In genomic region chr2:190511104-190511503, GRCh38 we compare ENCODE assay signal across 9 cellular contexts.
DNase-seq lines count a peak whose midpoint lies in the region; ATAC-seq, FAIRE-seq and TF ChIP-seq lines count a peak whose summit lies in the region.
"Had no signal": no experiment of that assay in that cellular context is flagged by ENCODE, and none has a peak within 500 bp of the region (broad histone marks: within the 10 kb centered on the region; RNA-seq: fewer than 3 reads in every experiment).

No MANE protein-coding gene starts in this region.

- no peak for ATAC-seq in HG02623 (IDR thresholded peaks at IDR 0.05; ENCODE audit: unreplicated experiment)
- ATAC-seq: activated naive CD4-positive, alpha-beta T cell treated with anti-CD3 and anti-CD28 coated beads, Interleukin-2, amount 50 U/mL, for 72 hours had no signal

- TF ChIP-seq CTCF in AG09309 (IDR thresholded peaks at IDR 0.05; ENCODE audit: control insufficient read depth, insufficient read depth, low read depth, low read length, missing control alignments) (peak; percentile 49), HFF-Myc (IDR thresholded peaks at IDR 0.05; ENCODE audit: low read depth, low read length, missing control alignments) (peak; percentile 33), VCaP (conservative IDR thresholded peaks at IDR 0.05) (peak; percentile 72)

- peak; percentile 85 for FAIRE-seq in islet of Langerhans (lab: Jason Lieb, UNC)

- H3K4me3 ChIP-seq in AG09309 (ENCODE audit: control insufficient read depth, low read depth, low read length) (no peak overlapping the region), HFF-Myc (replicated peaks; ENCODE audit: low read depth, low read length) (no peak overlapping the region)

- H3K27ac ChIP-seq in VCaP, result peak overlapping the region; percentile 88

- DNase-seq in AG09309 (ENCODE audit: low read depth), result no peak
- DNase-seq in HFF-Myc (ENCODE audit: extremely low read depth, low read depth), result no peak
- DNase-seq in OCI-M2 (lab: John Stamatoyannopoulos, UW; ENCODE audit: unreplicated experiment), result no peak
- DNase-seq in UCSD-AML1 (lab: John Stamatoyannopoulos, UW; ENCODE audit: unreplicated experiment), result no peak
- no peak for DNase-seq in D341Med (ENCODE audit: low spot score)
